In the genomic region with DNA sequence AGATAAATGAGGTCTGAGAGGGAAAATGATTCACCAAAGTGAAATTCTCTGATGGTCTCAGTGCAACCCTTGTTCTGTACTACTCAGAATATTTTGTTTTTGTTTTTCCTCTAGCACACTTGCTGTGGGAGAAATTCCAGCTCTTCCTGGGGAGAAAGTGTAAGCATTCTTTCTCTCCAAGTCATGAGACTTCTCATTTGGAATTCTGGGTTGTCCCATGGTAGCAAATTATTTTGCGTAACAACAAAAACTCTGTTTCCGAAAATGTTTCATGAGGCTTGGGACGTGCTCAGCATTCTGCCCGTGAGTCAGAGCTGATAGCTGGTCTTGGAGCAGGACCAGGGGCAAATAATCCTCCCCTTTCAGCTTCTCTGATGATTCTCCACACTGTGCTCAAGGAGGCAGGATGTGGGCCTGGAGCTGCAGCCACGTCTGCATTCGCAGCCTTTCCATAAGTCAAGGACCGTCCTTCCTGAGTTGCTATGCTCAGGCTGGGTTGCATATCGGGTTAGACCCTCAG, we compare ENCODE assay signal across 10 cellular contexts.
DNase-seq lines count a peak whose midpoint lies in the region; ATAC-seq and TF ChIP-seq lines count a peak whose summit lies in the region.
"Had no signal": no experiment of that assay in that cellular context is flagged by ENCODE, and none has a peak within 500 bp of the region (broad histone marks: within the 10 kb centered on the region; RNA-seq: fewer than 3 reads in every experiment).

No MANE protein-coding gene starts in this region.

- H3K27me3 ChIP-seq in BJ (ENCODE audit: control insufficient read depth, insufficient read depth, low read length) = no peaks in the 10 kb centered on the region
- no peaks in the 10 kb centered on the region for H3K27me3 ChIP-seq in ascending aorta

- POLR2A ChIA-PET in BJ (lab: Charles Lee) = no interaction called here

- ATAC-seq in Right ventricle myocardium superior (ENCODE audit: poor library complexity) = peak; percentile 65
- no peak for ATAC-seq in GM21381 (IDR thresholded peaks at IDR 0.05; ENCODE audit: unreplicated experiment)

- CTCF ChIA-PET in BJ (lab: Yijun Ruan, JAX) = interaction anchor here (0.8 to 2.0 kb wide), 3 partner anchors 15 to 287 kb away, joined by 3 to 6 read pairs (median 3); no protein-coding TSS in a partner anchor

- H3K4me3 ChIP-seq in BJ (ENCODE audit: low read depth, low read length) (no peak overlapping the region), ascending aorta (no peak overlapping the region)
- H3K4me3 ChIP-seq: skin epidermis had no signal

- intact Hi-C loops in ascending aorta (cut with DNase I) (loop anchor here (2.0 to 5.0 kb wide), 3 partner anchors 281 to 452 kb away; a partner anchor contains a TSS), Right ventricle myocardium superior (cut with DNase I) (no loop called here)

- H3K36me3 ChIP-seq in BJ (ENCODE audit: control insufficient read depth, insufficient read depth, low read length) (peaks cover 28% of the 10 kb centered on the region), ascending aorta (no peaks in the 10 kb centered on the region)

- in situ Hi-C loops in GM13976 (cut with MboI; ENCODE audit: low sequenced_read_pairs, unreplicated experiment) = no loop called here

- TF ChIP-seq CTCF in BJ (IDR thresholded peaks at IDR 0.05; ENCODE audit: insufficient read depth, low read depth, low read length) = no peak
- no peak for TF ChIP-seq CTCF in ascending aorta (IDR thresholded peaks at IDR 0.05)
- no peak for TF ChIP-seq CTCF in GM13976 (IDR thresholded peaks at IDR 0.05; ENCODE audit: borderline replicate concordance, control extremely low read depth, extremely low read depth, insufficient read depth, missing control alignments)

- H3K9me3 ChIP-seq in ascending aorta = no peaks in the 10 kb centered on the region

- DNase-seq in BJ (ENCODE audit: low read depth) = peak; percentile 99
- peak in 1 of 2 donors; percentile 90 for DNase-seq in ascending aorta (ENCODE audit: low spot score in 2 of 2)
- peak; percentile 68 for DNase-seq in Right ventricle myocardium superior
- DNase-seq in putamen (ENCODE audit: low spot score) = peak; percentile 58
- DNase-seq in GM13976 (ENCODE audit: low spot score) = no peak
- DNase-seq in DMS 273 (lab: John Stamatoyannopoulos, UW; ENCODE audit: unreplicated experiment) = no peak
- DNase-seq in LoVo (ENCODE audit: low spot score) = no peak

- peaks cover 4 to 47% of the 10 kb centered on the region in 2 donors for H3K4me1 ChIP-seq in ascending aorta

- peak overlapping the region; percentile 74 to 80 for H3K27ac ChIP-seq in ascending aorta
- H3K27ac ChIP-seq: KMS-11 had no signal

Comparison
In these comparisons a context has a peak if more than half of its experiments do, and no peak if none do; other contexts are left out.
1. DNase-seq: peak in BJ (single experiment), Right ventricle myocardium superior (single experiment) and putamen (single experiment); none in GM13976 (single experiment), DMS 273 (single experiment) and LoVo (single experiment).